ENCODE assay signal across 1 cellular context in genomic region chr2:240234503-240234951, GRCh38.
TF ChIP-seq lines count a peak whose summit lies in the region.

No MANE protein-coding gene starts in this region.

TF ChIP-seq in GM23338, 12 proteins besides CTCF, POLR2A, EP300 and RAD21 (continued from another document):
- no peak for TF ChIP-seq ZNF462 (CRISPR knock-in tag; IDR thresholded peaks at IDR 0.05)
- no peak for TF ChIP-seq ZNF114 (CRISPR knock-in tag; IDR thresholded peaks at IDR 0.05)
- TF ChIP-seq ZNF331 (CRISPR knock-in tag; IDR thresholded peaks at IDR 0.05; ENCODE audit: low read depth) = no peak
- no peak for TF ChIP-seq POLR2AphosphoS5 (IDR thresholded peaks at IDR 0.05; ENCODE audit: low read depth)
- TF ChIP-seq CREB1 (CRISPR knock-in tag; IDR thresholded peaks at IDR 0.05; ENCODE audit: low read depth) = no peak
- TF ChIP-seq EZH2 (IDR thresholded peaks at IDR 0.05; ENCODE audit: low read depth, unreplicated experiment) = no peak
- TF ChIP-seq REST (IDR thresholded peaks at IDR 0.05; ENCODE audit: unreplicated experiment) = no peak
